In genomic region chr3:37707428-37708372, GRCh38 we compare ENCODE assay signal across 21 cellular contexts.
DNase-seq lines count a peak whose midpoint lies in the region; ATAC-seq and TF ChIP-seq lines count a peak whose summit lies in the region.
"Had no signal": no experiment of that assay in that cellular context is flagged by ENCODE, and none has a peak within 500 bp of the region (broad histone marks: within the 10 kb centered on the region; RNA-seq: fewer than 3 reads in every experiment).

No MANE protein-coding gene starts in this region.

- 87 to 90% (median 88%) methylated on average over 4 of the region's 4 CpGs for WGBS in heart left ventricle, 4 donors

- H3K36me3 ChIP-seq in heart left ventricle (peaks cover 0 to 10% (median 0%) of the 10 kb centered on the region in 9 donors), upper lobe of right lung (no peaks in the 10 kb centered on the region)
- H3K36me3 ChIP-seq: BE2C, HAP-1, SJCRH30 had no signal

- TF ChIP-seq CTCF in heart left ventricle (IDR thresholded peaks at IDR 0.05) (no peak), fibroblast of mammary gland (conservative IDR thresholded peaks at IDR 0.05; ENCODE audit: control insufficient read depth, insufficient read depth, low read depth, low read length) (no peak), neural crest cell (conservative IDR thresholded peaks at IDR 0.05) (no peak), upper lobe of right lung (IDR thresholded peaks at IDR 0.05) (no peak)

- H3K4me3 ChIP-seq in heart left ventricle (no peak overlapping the region), fibroblast of mammary gland (ENCODE audit: control insufficient read depth, low read depth, low read length) (no peak overlapping the region), upper lobe of right lung (no peak overlapping the region)
- H3K4me3 ChIP-seq: GM12878, GM23338, HAP-1, SJCRH30 had no signal

- POLR2A ChIA-PET in naive thymus-derived CD8-positive, alpha-beta T cell (lab: Charles Lee) = no interaction called here

- H3K27ac ChIP-seq in heart left ventricle (no peak overlapping the region), upper lobe of right lung (peak overlapping the region; percentile 61)
- H3K27ac ChIP-seq: HL-60, SJCRH30 had no signal

- H3K27me3 ChIP-seq in heart left ventricle (no peaks in the 10 kb centered on the region), upper lobe of right lung (no peaks in the 10 kb centered on the region)
- H3K27me3 ChIP-seq: BE2C, SJCRH30 had no signal

- H3K27ac Mint-ChIP-seq in neural crest cell (ENCODE audit: unreplicated experiment) = peak overlapping the region; percentile 81
- no peak overlapping the region for H3K27ac Mint-ChIP-seq in naive thymus-derived CD8-positive, alpha-beta T cell
- H3K27ac Mint-ChIP-seq: GM23338 had no signal

- peak; percentile 24 for DNase-seq in cardiac septum (ENCODE audit: low spot score)
- DNase-seq in heart left ventricle = no peak
- DNase-seq in fibroblast of mammary gland (ENCODE audit: low read depth) = peak; percentile 11
- no peak for DNase-seq in neural crest cell (ENCODE audit: low read depth, low spot score)
- no peak for DNase-seq in upper lobe of right lung
- DNase-seq in SHP77 treated with DMSO at 0.1 percent for 48 hours (lab: John Stamatoyannopoulos, UW) = no peak
- DNase-seq in naive thymus-derived CD8-positive, alpha-beta T cell = no peak
- DNase-seq: BE2C, DND-41, KG1, NCI-H1105, NCI-H146, NCI-H2029 treated with DMSO at 0.1 percent for 48 hours, NCI-H524, SJCRH30 had no signal

- H3K4me1 ChIP-seq in heart left ventricle (peaks cover 0 to 47% (median 23%) of the 10 kb centered on the region in 12 donors), upper lobe of right lung (peaks cover 40% of the 10 kb centered on the region)
- H3K4me1 ChIP-seq: BE2C, HAP-1, SJCRH30 had no signal

- ATAC-seq in heart left ventricle (no peak), upper lobe of right lung (peak; percentile 45), GM18867 (IDR thresholded peaks at IDR 0.05; ENCODE audit: unreplicated experiment) (no peak)
- no peak for ATAC-seq in naive thymus-derived CD8-positive, alpha-beta T cell
- ATAC-seq: GM12878, GM23338, Panc1 had no signal

- intact Hi-C loops in cardiac septum (cut with DNase I) = no loop called here
- intact Hi-C loops in heart left ventricle (cut with DNase I) = no loop called here
- intact Hi-C loops in upper lobe of right lung (cut with DNase I) = no loop called here

- no peaks in the 10 kb centered on the region for H3K36me3 Mint-ChIP-seq in neural crest cell (ENCODE audit: low read depth)
- H3K36me3 Mint-ChIP-seq in naive thymus-derived CD8-positive, alpha-beta T cell = no peaks in the 10 kb centered on the region

- H3K9me3 Mint-ChIP-seq in neural crest cell = peaks cover 3% of the 10 kb centered on the region
- H3K9me3 Mint-ChIP-seq in naive thymus-derived CD8-positive, alpha-beta T cell = no peaks in the 10 kb centered on the region
- H3K9me3 Mint-ChIP-seq: GM23338 had no signal

- H3K4me3 Mint-ChIP-seq in neural crest cell = no peak overlapping the region
- no peak overlapping the region for H3K4me3 Mint-ChIP-seq in naive thymus-derived CD8-positive, alpha-beta T cell
- H3K4me3 Mint-ChIP-seq: GM23338 had no signal

- TF ChIP-seq POLR2A in heart left ventricle (IDR thresholded peaks at IDR 0.05) = no peak

- peaks cover 9% of the 10 kb centered on the region for H3K4me1 Mint-ChIP-seq in neural crest cell
- no peaks in the 10 kb centered on the region for H3K4me1 Mint-ChIP-seq in naive thymus-derived CD8-positive, alpha-beta T cell

- H3K9me3 ChIP-seq in heart left ventricle (no peaks in the 10 kb centered on the region), upper lobe of right lung (no peaks in the 10 kb centered on the region)
- H3K9me3 ChIP-seq: BE2C, HAP-1, SJCRH30 had no signal

- H3K27me3 Mint-ChIP-seq in neural crest cell (ENCODE audit: low read depth) = peaks cover 3% of the 10 kb centered on the region
- peaks cover 8 to 32% (median 11%) of the 10 kb centered on the region in 5 donors for H3K27me3 Mint-ChIP-seq in naive thymus-derived CD8-positive, alpha-beta T cell

Comparison
In these comparisons a context has a peak if more than half of its experiments do, and no peak if none do; other contexts are left out.
1. DNase-seq: peak in cardiac septum (single experiment) and fibroblast of mammary gland (single experiment); none in heart left ventricle (0 of 5), neural crest cell (single experiment), upper lobe of right lung (single experiment), SHP77 treated with DMSO at 0.1 percent for 48 hours (single experiment) and naive thymus-derived CD8-positive, alpha-beta T cell (0 of 10).